ENCODE assay signal across 1 cellular context in the genomic region with DNA sequence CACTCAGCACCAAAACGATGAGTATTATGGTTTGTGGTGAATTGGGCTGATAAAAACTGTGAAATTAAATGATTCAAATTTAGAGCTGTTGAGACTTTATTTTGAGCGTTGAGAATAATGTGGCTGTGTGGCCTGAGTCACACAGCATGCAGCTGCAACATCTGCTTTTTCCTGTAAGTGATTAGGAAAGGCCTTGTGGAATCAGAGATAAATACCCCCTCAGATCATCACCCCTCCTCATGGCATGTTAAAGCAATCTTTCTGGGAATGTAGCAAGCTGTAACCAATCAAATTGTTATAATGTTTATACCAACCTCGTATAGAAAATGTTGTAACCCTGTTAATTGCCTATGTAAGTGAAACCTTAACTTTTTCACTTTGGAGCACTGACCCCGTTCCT.
TF ChIP-seq lines count a peak whose summit lies in the region.

No MANE protein-coding gene starts in this region.

TF ChIP-seq in GM23338, 12 proteins besides CTCF, POLR2A, EP300 and RAD21 (continued from another document):
- TF ChIP-seq, protein P1, sequence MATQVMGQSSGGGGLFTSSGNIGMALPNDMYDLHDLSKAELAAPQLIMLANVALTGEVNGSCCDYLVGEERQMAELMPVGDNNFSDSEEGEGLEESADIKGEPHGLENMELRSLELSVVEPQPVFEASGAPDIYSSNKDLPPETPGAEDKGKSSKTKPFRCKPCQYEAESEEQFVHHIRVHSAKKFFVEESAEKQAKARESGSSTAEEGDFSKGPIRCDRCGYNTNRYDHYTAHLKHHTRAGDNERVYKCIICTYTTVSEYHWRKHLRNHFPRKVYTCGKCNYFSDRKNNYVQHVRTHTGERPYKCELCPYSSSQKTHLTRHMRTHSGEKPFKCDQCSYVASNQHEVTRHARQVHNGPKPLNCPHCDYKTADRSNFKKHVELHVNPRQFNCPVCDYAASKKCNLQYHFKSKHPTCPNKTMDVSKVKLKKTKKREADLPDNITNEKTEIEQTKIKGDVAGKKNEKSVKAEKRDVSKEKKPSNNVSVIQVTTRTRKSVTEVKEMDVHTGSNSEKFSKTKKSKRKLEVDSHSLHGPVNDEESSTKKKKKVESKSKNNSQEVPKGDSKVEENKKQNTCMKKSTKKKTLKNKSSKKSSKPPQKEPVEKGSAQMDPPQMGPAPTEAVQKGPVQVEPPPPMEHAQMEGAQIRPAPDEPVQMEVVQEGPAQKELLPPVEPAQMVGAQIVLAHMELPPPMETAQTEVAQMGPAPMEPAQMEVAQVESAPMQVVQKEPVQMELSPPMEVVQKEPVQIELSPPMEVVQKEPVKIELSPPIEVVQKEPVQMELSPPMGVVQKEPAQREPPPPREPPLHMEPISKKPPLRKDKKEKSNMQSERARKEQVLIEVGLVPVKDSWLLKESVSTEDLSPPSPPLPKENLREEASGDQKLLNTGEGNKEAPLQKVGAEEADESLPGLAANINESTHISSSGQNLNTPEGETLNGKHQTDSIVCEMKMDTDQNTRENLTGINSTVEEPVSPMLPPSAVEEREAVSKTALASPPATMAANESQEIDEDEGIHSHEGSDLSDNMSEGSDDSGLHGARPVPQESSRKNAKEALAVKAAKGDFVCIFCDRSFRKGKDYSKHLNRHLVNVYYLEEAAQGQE (IDR thresholded peaks at IDR 0.05; ENCODE audit: unreplicated experiment) = no peak
- TF ChIP-seq POLR2AphosphoS5 (IDR thresholded peaks at IDR 0.05; ENCODE audit: low read depth) = no peak
- no peak for TF ChIP-seq NANOG (IDR thresholded peaks at IDR 0.05; ENCODE audit: borderline replicate concordance)
- no peak for TF ChIP-seq EZH2phosphoT487 (IDR thresholded peaks at IDR 0.05; ENCODE audit: unreplicated experiment)
- TF ChIP-seq JUNB (IDR thresholded peaks at IDR 0.05; ENCODE audit: unreplicated experiment) = no peak
- no peak for TF ChIP-seq ZNF331 (CRISPR knock-in tag; IDR thresholded peaks at IDR 0.05; ENCODE audit: low read depth)
- TF ChIP-seq CREB1 (CRISPR knock-in tag; IDR thresholded peaks at IDR 0.05; ENCODE audit: low read depth) = no peak
- TF ChIP-seq STAT1 (IDR thresholded peaks at IDR 0.05; ENCODE audit: unreplicated experiment) = no peak
- TF ChIP-seq EZH2 (IDR thresholded peaks at IDR 0.05; ENCODE audit: low read depth, unreplicated experiment) = no peak
